Comparison of ENCODE assay signal across 14 cellular contexts in genomic region chr1:205519541-205520131, GRCh38. TPM values are rescaled to one million over a fixed set of nuclear protein-coding genes. Genes with fewer than 3 reads are reported as not detected.
DNase-seq lines count a peak whose midpoint lies in the region; ATAC-seq and TF ChIP-seq lines count a peak whose summit lies in the region.
"Had no signal": no experiment of that assay in that cellular context is flagged by ENCODE, and none has a peak within 500 bp of the region (broad histone marks: within the 10 kb centered on the region; RNA-seq: fewer than 3 reads in every experiment).

No MANE protein-coding gene starts in this region.

- intact Hi-C loops in dorsolateral prefrontal cortex (cut with DNase I) (loop anchor here in 1 of 2 donors (10.0 kb wide), 1 partner anchor 245 kb away; no protein-coding TSS in a partner anchor), left colon (cut with DNase I, micrococcal nuclease) (loop anchor here in 1 of 2 donors (5.0 kb wide), 1 partner anchor 32 kb away; no protein-coding TSS in a partner anchor), vagina (cut with DNase I) (no loop called here)

- TF ChIP-seq POLR2A in vagina (IDR thresholded peaks at IDR 0.05): no peak

- H3K4me1 ChIP-seq in vagina: peaks cover 38% of the 10 kb centered on the region

- H3K27me3 ChIP-seq in dorsolateral prefrontal cortex (no peaks in the 10 kb centered on the region), vagina (no peaks in the 10 kb centered on the region)
- H3K27me3 ChIP-seq: suprapubic skin had no signal

- no peaks in the 10 kb centered on the region for H3K36me3 ChIP-seq in vagina
- H3K36me3 ChIP-seq: suprapubic skin had no signal

- peak overlapping the region; percentile 52 to 100 (median 95) for H3K27ac ChIP-seq in dorsolateral prefrontal cortex
- H3K27ac ChIP-seq in substantia nigra (ENCODE audit: low read depth, low read length, poor library complexity, severe bottlenecking): peak overlapping the region; percentile 96
- H3K27ac ChIP-seq in vagina: no peak overlapping the region
- H3K27ac ChIP-seq: psoas muscle, suprapubic skin had no signal

- H3K4me3 ChIP-seq in dorsolateral prefrontal cortex (peak overlapping the region in 11 of 59 donors; percentile 2 to 37 (median 5)), vagina (no peak overlapping the region)
- H3K4me3 ChIP-seq: psoas muscle, suprapubic skin had no signal

- peak; percentile 46 for ATAC-seq in left colon
- ATAC-seq: activated T-cell treated with anti-CD3 and anti-CD28 coated beads, Interleukin-2, amount 50 U/mL, for 4 hours had no signal

- DNase-seq in NCI-H1417 (lab: John Stamatoyannopoulos, UW) (peak in 2 of 3 experiments; percentile 40 to 61), NCI-H1417 treated with DMSO at 0.1 percent for 48 hours (lab: John Stamatoyannopoulos, UW) (no peak), dorsolateral prefrontal cortex (peak in 9 of 10 donors; percentile 42 to 77 (median 69)), left colon (peak in 1 of 2 donors; percentile 59), substantia nigra (lab: John Stamatoyannopoulos, UW) (peak in 40 of 49 donors; percentile 39 to 89 (median 78)), KG1 (lab: John Stamatoyannopoulos, UW) (no peak), vagina (ENCODE audit: extremely low spot score in 2 of 2) (no peak), cerebellar cortex (ENCODE audit: low spot score) (no peak)
- DNase-seq: 8988T; activated T-cell treated with anti-CD3 and anti-CD28 coated beads, Interleukin-2, amount 50 U/mL, for 4 hours; NCI-H1092 treated with DMSO at 0.1 percent for 48 hours; NCI-H526; psoas muscle had no signal

- no peaks in the 10 kb centered on the region for H3K9me3 ChIP-seq in vagina
- H3K9me3 ChIP-seq: psoas muscle, suprapubic skin had no signal

- TF ChIP-seq CTCF in dorsolateral prefrontal cortex (IDR thresholded peaks at IDR 0.05 in 54 of 56, conservative IDR thresholded peaks at IDR 0.05 in 2 of 56; ENCODE audit: low read depth in 1 of 56, partially characterized antibody in 56 of 56) (no peak), vagina (IDR thresholded peaks at IDR 0.05) (no peak)

RNA-seq across cellular contexts. Expression of gene CDK18, which starts 15.2 kb away (rescaled TPM):
- 100 to 1,000 TPM in 101 of 120 experiments, 10 to 100 TPM in 19; 55.9 to 606 (median 176) TPM for total RNA-seq in dorsolateral prefrontal cortex
- total RNA-seq in left colon: 10 to 100 TPM; 32.6 to 39.2 TPM
- 27.0 TPM for total RNA-seq in vagina

Comparison
In these comparisons a context has a peak if more than half of its experiments do, and no peak if none do; other contexts are left out.
1. DNase-seq: peak in NCI-H1417 (2 of 3), dorsolateral prefrontal cortex (9 of 10) and substantia nigra (40 of 49); none in NCI-H1417 treated with DMSO at 0.1 percent for 48 hours (single experiment), KG1 (single experiment), vagina (0 of 2) and cerebellar cortex (single experiment).